Comparison of ENCODE assay signal across 7 cellular contexts in genomic region chr7:2698581-2699288, GRCh38. TPM values are rescaled to one million over a fixed set of nuclear protein-coding genes. Genes with fewer than 3 reads are reported as not detected.
A peak's percentile ranks its signal among the peaks of the same experiment; 100 is the strongest.
DNase-seq lines count a peak whose midpoint lies in the region; ATAC-seq and TF ChIP-seq lines count a peak whose summit lies in the region.

No MANE protein-coding gene starts in this region.

- DNase-seq in RPMI8226 (peak; percentile 27), upper lobe of right lung (no peak), HAP-1 (ENCODE audit: low spot score in 2 of 2) (no peak), EL (no peak)

- intact Hi-C loops in upper lobe of right lung (cut with DNase I), result no loop called here

- H3K9me3 ChIP-seq in upper lobe of right lung (no peaks in the 10 kb centered on the region), HAP-1 (no peaks in the 10 kb centered on the region)

- H3K36me3 ChIP-seq in upper lobe of right lung, result no peaks in the 10 kb centered on the region
- H3K36me3 ChIP-seq in HAP-1 (replicated peaks), result no peaks in the 10 kb centered on the region

- ATAC-seq in GM19043 (IDR thresholded peaks at IDR 0.05; ENCODE audit: low read depth, unreplicated experiment), result peak; percentile 95
- peak; percentile 89 for ATAC-seq in HG03045 (IDR thresholded peaks at IDR 0.05; ENCODE audit: unreplicated experiment)
- peak; percentile 17 for ATAC-seq in upper lobe of right lung

- no peaks in the 10 kb centered on the region for H3K9me3 Mint-ChIP-seq in activated naive CD4-positive, alpha-beta T cell treated with anti-CD3 and anti-CD28 coated beads, Interleukin-2, amount 50 U/mL, for 24 hours

- no peaks in the 10 kb centered on the region for H3K27me3 Mint-ChIP-seq in activated naive CD4-positive, alpha-beta T cell treated with anti-CD3 and anti-CD28 coated beads, Interleukin-2, amount 50 U/mL, for 24 hours

- H3K36me3 Mint-ChIP-seq in activated naive CD4-positive, alpha-beta T cell treated with anti-CD3 and anti-CD28 coated beads, Interleukin-2, amount 50 U/mL, for 24 hours, result no peaks in the 10 kb centered on the region

- H3K27ac Mint-ChIP-seq in activated naive CD4-positive, alpha-beta T cell treated with anti-CD3 and anti-CD28 coated beads, Interleukin-2, amount 50 U/mL, for 24 hours, result peak overlapping the region; percentile 30

- peak overlapping the region; percentile 53 for H3K4me3 Mint-ChIP-seq in activated naive CD4-positive, alpha-beta T cell treated with anti-CD3 and anti-CD28 coated beads, Interleukin-2, amount 50 U/mL, for 24 hours

- no peaks in the 10 kb centered on the region for H3K4me1 ChIP-seq in upper lobe of right lung
- H3K4me1 ChIP-seq in HAP-1, result no peaks in the 10 kb centered on the region

- TF ChIP-seq CTCF in upper lobe of right lung (IDR thresholded peaks at IDR 0.05), result no peak

- H3K27ac ChIP-seq in upper lobe of right lung, result no peak overlapping the region

- peaks cover 18% of the 10 kb centered on the region for H3K4me1 Mint-ChIP-seq in activated naive CD4-positive, alpha-beta T cell treated with anti-CD3 and anti-CD28 coated beads, Interleukin-2, amount 50 U/mL, for 24 hours

- in situ Hi-C loops in HAP-1 (cut with MboI; ENCODE audit: low sequenced_read_pairs), result no loop called here

- no peaks in the 10 kb centered on the region for H3K27me3 ChIP-seq in upper lobe of right lung
- peaks cover 17% of the 10 kb centered on the region for H3K27me3 ChIP-seq in HAP-1 (ENCODE audit: low read depth)

- H3K4me3 ChIP-seq in upper lobe of right lung (no peak overlapping the region), HAP-1 (no peak overlapping the region)

RNA-seq across cellular contexts. Expression of gene AMZ1, which starts 10.7 kb away (rescaled TPM):
- 0.29 TPM for total RNA-seq in upper lobe of right lung

Comparison
In these comparisons a context has a peak if more than half of its experiments do, and no peak if none do; other contexts are left out.
1. ATAC-seq: peak in every context shown above with its lines; median percentile 95 in GM19043; 89 in HG03045; 17 in upper lobe of right lung.